8 cellular contexts compared by ENCODE assay signal in the genomic region with DNA sequence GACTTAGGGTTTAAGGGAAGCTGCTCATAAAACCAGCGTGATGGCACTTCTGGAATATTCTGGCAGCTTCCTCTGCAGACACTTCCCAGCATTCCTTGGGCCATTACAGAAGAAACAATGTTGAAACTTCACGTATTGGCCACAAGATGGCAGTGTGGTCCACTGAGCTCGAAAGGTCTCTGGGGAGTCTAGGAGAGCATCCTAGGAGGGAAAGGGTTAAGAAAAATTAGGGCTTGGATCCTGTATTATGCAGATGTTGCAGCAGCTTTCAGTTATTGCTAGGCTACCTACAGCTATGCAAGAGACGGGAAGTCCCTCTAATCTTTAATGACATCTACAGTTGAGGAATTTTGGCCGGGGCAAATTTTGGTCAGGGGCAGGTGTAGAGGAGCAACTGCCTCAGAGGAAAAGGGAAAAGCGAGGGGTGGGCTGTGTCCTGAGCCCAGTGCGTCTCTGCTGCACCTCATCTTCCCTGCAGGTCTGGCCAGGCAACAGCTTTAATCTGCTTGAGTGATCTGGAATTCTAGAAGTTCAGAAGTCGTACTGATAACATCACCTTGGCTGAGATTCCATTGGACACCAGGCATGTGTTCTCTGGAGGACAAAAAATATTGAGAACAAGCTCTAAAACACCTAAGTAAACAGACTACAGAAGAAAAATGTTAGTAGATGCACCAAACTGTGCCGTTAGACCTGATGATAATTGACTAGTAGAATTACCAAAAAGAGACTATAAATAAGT.
DNase-seq lines count a peak whose midpoint lies in the region; ATAC-seq, FAIRE-seq and TF ChIP-seq lines count a peak whose summit lies in the region.

No MANE protein-coding gene starts in this region.

- WGBS in body of pancreas, 2 donors: 25 to 28% methylated on average over 9 of the region's 9 CpGs
- WGBS in HepG2 (ENCODE audit: low lambda C conversion rate): 12% methylated on average over 9 of the region's 9 CpGs

- TF ChIP-seq CTCF in body of pancreas (IDR thresholded peaks at IDR 0.05): peak; percentile 38 to 71 (median 57)
- TF ChIP-seq CTCF in HepG2 (CRISPR knock-in tag; IDR thresholded peaks at IDR 0.05): peak; percentile 55

- no peak overlapping the region for H3K4me3 ChIP-seq in body of pancreas
- no peak overlapping the region for H3K4me3 ChIP-seq in HepG2 (replicated peaks in 1 of 3; ENCODE audit: insufficient read depth in 1 of 3, low read depth in 2 of 3, low read length in 3 of 3)

- H3K9me3 ChIP-seq in body of pancreas (no peaks in the 10 kb centered on the region), HepG2 (ENCODE audit: low read length) (0 out of 2 replicates have a peak, but pooled peaks cover 4% of the 10 kb centered on the region)

- H3K4me1 ChIP-seq in body of pancreas (peaks cover 10% of the 10 kb centered on the region), HepG2 (ENCODE audit: insufficient read depth, low read length) (no peaks in the 10 kb centered on the region)

- FAIRE-seq in HepG2 (lab: Jason Lieb, UNC): no peak

- no peak overlapping the region for H3K4me2 ChIP-seq in HepG2 (ENCODE audit: low read depth, low read length)

- TF ChIP-seq EP300 in HepG2 (IDR thresholded peaks at IDR 0.05; ENCODE audit: low read depth in 2 of 2, low read length in 2 of 2): no peak
- TF ChIP-seq EP300 in HepG2 (CRISPR knock-in tag; IDR thresholded peaks at IDR 0.05; ENCODE audit: borderline replicate concordance): no peak

- H3K27me3 ChIP-seq in body of pancreas: no peaks in the 10 kb centered on the region
- H3K27me3 ChIP-seq in HepG2 (ENCODE audit: control insufficient read depth in 1 of 2, insufficient read depth in 2 of 2, low read length in 2 of 2): no peaks in the 10 kb centered on the region

- H3K27ac ChIP-seq in body of pancreas: peak overlapping the region in 1 of 4 donors; percentile 15
- H3K27ac ChIP-seq in HepG2 (ENCODE audit: extremely low read length, insufficient read depth, low read length): no peak overlapping the region

- no peaks in the 10 kb centered on the region for H3K79me2 ChIP-seq in HepG2 (ENCODE audit: insufficient read depth, low read length)

- no peak overlapping the region for H3K9ac ChIP-seq in HepG2 (ENCODE audit: insufficient read depth, low read depth, low read length)

- POLR2A ChIA-PET in HepG2 (lab: Yijun Ruan, JAX): no interaction called here

- DNase-seq in COLO829 (ENCODE audit: low spot score): peak; percentile 53
- peak; percentile 27 for DNase-seq in NCI-H526 treated with DMSO at 0.1 percent for 48 hours (lab: John Stamatoyannopoulos, UW)
- peak; percentile 34 to 59 (median 44) for DNase-seq in body of pancreas
- peak; percentile 17 for DNase-seq in HepG2 (ENCODE audit: low spot score)
- DNase-seq in effector CD8-positive, alpha-beta T cell (lab: John Stamatoyannopoulos, UW): no peak
- DNase-seq in KG1 (lab: John Stamatoyannopoulos, UW): no peak

- H4K20me1 ChIP-seq in HepG2 (ENCODE audit: insufficient read depth, low read length): no peaks in the 10 kb centered on the region

- H3K36me3 ChIP-seq in body of pancreas (replicated peaks in 1 of 2; ENCODE audit: insufficient read depth in 1 of 2, low read depth in 2 of 2) (no peaks in the 10 kb centered on the region), HepG2 (replicated peaks in 1 of 2; ENCODE audit: control insufficient read depth in 1 of 2, insufficient read depth in 2 of 2, low read length in 2 of 2) (no peaks in the 10 kb centered on the region)

- TF ChIP-seq RAD21 in HepG2 (CRISPR knock-in tag; IDR thresholded peaks at IDR 0.05): no peak

- no peak for TF ChIP-seq POLR2A in body of pancreas (IDR thresholded peaks at IDR 0.05)
- TF ChIP-seq POLR2A in HepG2 (IDR thresholded peaks at IDR 0.05; ENCODE audit: insufficient read depth in 1 of 2, low read depth in 2 of 2, low read length in 2 of 2): no peak

- CTCF ChIA-PET in HepG2 (lab: Yijun Ruan, JAX; ENCODE audit: low intra/inter-chr PET ratio, low total read pairs): no interaction called here

- H2AFZ ChIP-seq in HepG2 (ENCODE audit: low read length): no peak overlapping the region

- BruUV-seq in HepG2 (replicated peaks; lab: Mats Ljungman, UMichigan): no TSS peak

- intact Hi-C loops in body of pancreas (cut with DNase I): no loop called here
- intact Hi-C loops in HepG2 (cut with micrococcal nuclease; ENCODE audit: unreplicated experiment): no loop called here

- ATAC-seq in GM18519 (IDR thresholded peaks at IDR 0.05; ENCODE audit: low FRiP score, unreplicated experiment) (peak; percentile 70), HG02885 (IDR thresholded peaks at IDR 0.05; ENCODE audit: poor library complexity, unreplicated experiment) (peak; percentile 80), body of pancreas (peak; percentile 78), HepG2 (peak; percentile 61)

- in situ Hi-C loops in HepG2 (cut with HindIII; ENCODE audit: extremely low pct_ligation_motif_present, low pct_unique_long_range_greater_than_20kb): no loop called here

TF ChIP-seq in HepG2, 621 proteins besides CTCF, POLR2A, EP300 and RAD21:
- TF ChIP-seq, protein P1, sequence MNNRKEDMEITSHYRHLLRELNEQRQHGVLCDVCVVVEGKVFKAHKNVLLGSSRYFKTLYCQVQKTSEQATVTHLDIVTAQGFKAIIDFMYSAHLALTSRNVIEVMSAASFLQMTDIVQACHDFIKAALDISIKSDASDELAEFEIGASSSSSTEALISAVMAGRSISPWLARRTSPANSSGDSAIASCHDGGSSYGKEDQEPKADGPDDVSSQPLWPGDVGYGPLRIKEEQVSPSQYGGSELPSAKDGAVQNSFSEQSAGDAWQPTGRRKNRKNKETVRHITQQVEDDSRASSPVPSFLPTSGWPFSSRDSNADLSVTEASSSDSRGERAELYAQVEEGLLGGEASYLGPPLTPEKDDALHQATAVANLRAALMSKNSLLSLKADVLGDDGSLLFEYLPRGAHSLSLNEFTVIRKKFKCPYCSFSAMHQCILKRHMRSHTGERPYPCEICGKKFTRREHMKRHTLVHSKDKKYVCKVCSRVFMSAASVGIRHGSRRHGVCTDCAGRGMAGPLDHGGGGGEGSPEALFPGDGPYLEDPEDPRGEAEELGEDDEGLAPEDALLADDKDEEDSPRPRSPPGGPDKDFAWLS (CRISPR knock-in tag; IDR thresholded peaks at IDR 0.05; ENCODE audit: borderline replicate concordance): no peak
- TF ChIP-seq ZNF143 (CRISPR knock-in tag; IDR thresholded peaks at IDR 0.05): peak; percentile 79
- no peak for TF ChIP-seq ZSCAN30 (CRISPR knock-in tag; IDR thresholded peaks at IDR 0.05)
- peak; percentile 73 for TF ChIP-seq ZNF652 (CRISPR knock-in tag; IDR thresholded peaks at IDR 0.05; ENCODE audit: borderline replicate concordance, low read depth)
- no peak for TF ChIP-seq PRMT3 (CRISPR knock-in tag; IDR thresholded peaks at IDR 0.05; ENCODE audit: borderline replicate concordance, low read depth)
- TF ChIP-seq, protein P2, sequence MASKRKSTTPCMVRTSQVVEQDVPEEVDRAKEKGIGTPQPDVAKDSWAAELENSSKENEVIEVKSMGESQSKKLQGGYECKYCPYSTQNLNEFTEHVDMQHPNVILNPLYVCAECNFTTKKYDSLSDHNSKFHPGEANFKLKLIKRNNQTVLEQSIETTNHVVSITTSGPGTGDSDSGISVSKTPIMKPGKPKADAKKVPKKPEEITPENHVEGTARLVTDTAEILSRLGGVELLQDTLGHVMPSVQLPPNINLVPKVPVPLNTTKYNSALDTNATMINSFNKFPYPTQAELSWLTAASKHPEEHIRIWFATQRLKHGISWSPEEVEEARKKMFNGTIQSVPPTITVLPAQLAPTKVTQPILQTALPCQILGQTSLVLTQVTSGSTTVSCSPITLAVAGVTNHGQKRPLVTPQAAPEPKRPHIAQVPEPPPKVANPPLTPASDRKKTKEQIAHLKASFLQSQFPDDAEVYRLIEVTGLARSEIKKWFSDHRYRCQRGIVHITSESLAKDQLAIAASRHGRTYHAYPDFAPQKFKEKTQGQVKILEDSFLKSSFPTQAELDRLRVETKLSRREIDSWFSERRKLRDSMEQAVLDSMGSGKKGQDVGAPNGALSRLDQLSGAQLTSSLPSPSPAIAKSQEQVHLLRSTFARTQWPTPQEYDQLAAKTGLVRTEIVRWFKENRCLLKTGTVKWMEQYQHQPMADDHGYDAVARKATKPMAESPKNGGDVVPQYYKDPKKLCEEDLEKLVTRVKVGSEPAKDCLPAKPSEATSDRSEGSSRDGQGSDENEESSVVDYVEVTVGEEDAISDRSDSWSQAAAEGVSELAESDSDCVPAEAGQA (IDR thresholded peaks at IDR 0.05; ENCODE audit: low read depth): no peak
- TF ChIP-seq, protein P2 (CRISPR knock-in tag; IDR thresholded peaks at IDR 0.05; ENCODE audit: borderline replicate concordance): no peak
- TF ChIP-seq, protein P3, sequence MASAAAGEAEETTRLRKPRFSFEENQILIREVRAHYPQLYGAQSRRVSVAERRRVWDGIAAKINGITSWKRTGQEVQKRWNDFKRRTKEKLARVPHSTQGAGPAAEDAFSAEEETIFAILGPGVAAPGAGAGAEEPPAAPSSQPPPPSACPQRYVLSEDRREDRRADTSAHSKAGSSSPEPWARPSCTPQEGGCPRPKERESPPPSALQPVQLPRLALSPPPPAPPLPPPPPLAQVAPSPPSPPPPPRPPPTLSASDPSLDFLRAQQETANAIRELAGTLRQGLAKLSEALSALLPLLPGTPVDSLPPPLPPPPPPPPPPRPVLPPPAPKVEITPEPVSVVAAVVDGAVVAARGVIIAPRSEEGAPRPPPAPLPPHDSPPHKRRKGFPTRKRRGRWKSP (CRISPR knock-in tag; IDR thresholded peaks at IDR 0.05): no peak
TF ChIP-seq in HepG2: peak in this region for 2.

Comparison
In these comparisons a context has a peak if more than half of its experiments do, and no peak if none do; other contexts are left out.
1. DNase-seq: peak in COLO829 (single experiment), NCI-H526 treated with DMSO at 0.1 percent for 48 hours (single experiment), body of pancreas (4 of 4) and HepG2 (single experiment); none in effector CD8-positive, alpha-beta T cell (single experiment) and KG1 (single experiment).
2. Peak in every context shown above with its lines, with median percentiles within 50 percentile points of each other: ATAC-seq.